In genomic region chr2:61214171-61214570, GRCh38 we compare ENCODE assay signal across 19 cellular contexts. TPM values are rescaled to one million over a fixed set of nuclear protein-coding genes. Genes with fewer than 3 reads are reported as not detected.
DNase-seq lines count a peak whose midpoint lies in the region; ATAC-seq, FAIRE-seq and TF ChIP-seq lines count a peak whose summit lies in the region.
"Had no signal": no experiment of that assay in that cellular context is flagged by ENCODE, and none has a peak within 500 bp of the region (broad histone marks: within the 10 kb centered on the region; RNA-seq: fewer than 3 reads in every experiment).

No MANE protein-coding gene starts in this region.

- H3K9me3 Mint-ChIP-seq in activated T-helper 17 cell treated with anti-CD3 and anti-CD28 coated beads, Interleukin-2, amount 50 U/mL, for 72 hours, result no peaks in the 10 kb centered on the region

- DNase-seq in Ammon's horn (ENCODE audit: low spot score) (peak; percentile 14), H54 (ENCODE audit: insufficient read length, low spot score) (no peak), fibroblast of villous mesenchyme (ENCODE audit: low read depth) (peak; percentile 31), pons (ENCODE audit: low spot score) (peak; percentile 59)
- DNase-seq: ACHN; AML-193; Caco-2; CD4-positive, CD25-positive, alpha-beta regulatory T cell; EL; KG1; NCI-H1436; NCI-H2029; NCI-H2171 treated with DMSO at 0.1 percent for 48 hours; NCI-H446 treated with DMSO at 0.1 percent for 48 hours; SJCRH30 had no signal

- ATAC-seq in activated T-helper 17 cell treated with anti-CD3 and anti-CD28 coated beads, Interleukin-2, amount 50 U/mL, for 72 hours (replicated peaks), result no peak
- ATAC-seq in HG03442 (IDR thresholded peaks at IDR 0.05; ENCODE audit: unreplicated experiment), result no peak
- no peak for ATAC-seq in HG03571 (IDR thresholded peaks at IDR 0.05; ENCODE audit: unreplicated experiment)

- H3K36me3 Mint-ChIP-seq in activated T-helper 17 cell treated with anti-CD3 and anti-CD28 coated beads, Interleukin-2, amount 50 U/mL, for 72 hours (ENCODE audit: low read depth), result peaks cover 71% of the 10 kb centered on the region

- no peak for TF ChIP-seq CTCF in fibroblast of villous mesenchyme (IDR thresholded peaks at IDR 0.05; ENCODE audit: insufficient read depth, low read depth, low read length)

- no peak overlapping the region for H3K4me3 ChIP-seq in fibroblast of villous mesenchyme (ENCODE audit: low read depth, low read length)
- H3K4me3 ChIP-seq: HAP-1, SJCRH30 had no signal

- no peak overlapping the region for H3K27ac Mint-ChIP-seq in activated T-helper 17 cell treated with anti-CD3 and anti-CD28 coated beads, Interleukin-2, amount 50 U/mL, for 72 hours
- H3K27ac Mint-ChIP-seq: CD4-positive, CD25-positive, alpha-beta regulatory T cell had no signal

- FAIRE-seq in H54 (lab: Jason Lieb, UNC), result peak; percentile 27

- H3K4me1 Mint-ChIP-seq in activated T-helper 17 cell treated with anti-CD3 and anti-CD28 coated beads, Interleukin-2, amount 50 U/mL, for 72 hours, result peaks cover 5% of the 10 kb centered on the region

- H3K27me3 Mint-ChIP-seq in activated T-helper 17 cell treated with anti-CD3 and anti-CD28 coated beads, Interleukin-2, amount 50 U/mL, for 72 hours, result no peaks in the 10 kb centered on the region
- H3K27me3 Mint-ChIP-seq: CD4-positive, CD25-positive, alpha-beta regulatory T cell had no signal

- no peak overlapping the region for H3K4me3 Mint-ChIP-seq in activated T-helper 17 cell treated with anti-CD3 and anti-CD28 coated beads, Interleukin-2, amount 50 U/mL, for 72 hours
- H3K4me3 Mint-ChIP-seq: CD4-positive, CD25-positive, alpha-beta regulatory T cell had no signal

- TF ChIP-seq POLR2A in H54 (IDR thresholded peaks at IDR 0.05; ENCODE audit: low read depth, low read length), result no peak

RNA-seq across cellular contexts. Expression of gene C2orf74, which starts 52.2 kb away (rescaled TPM):
- total RNA-seq in fibroblast of villous mesenchyme, result 4.2 and 13.0 TPM in 2 replicates
- 10 to 100 TPM; 10.5 to 11.8 TPM for total RNA-seq in activated T-helper 17 cell treated with anti-CD3 and anti-CD28 coated beads, Interleukin-2, amount 50 U/mL, for 72 hours
- total RNA-seq: Caco-2 had no signal
